17 cellular contexts compared by ENCODE assay signal in genomic region chr3:111692593-111693552, GRCh38. TPM values are rescaled to one million over a fixed set of nuclear protein-coding genes. Genes with fewer than 3 reads are reported as not detected.
DNase-seq lines count a peak whose midpoint lies in the region; ATAC-seq and TF ChIP-seq lines count a peak whose summit lies in the region.
"Had no signal": no experiment of that assay in that cellular context is flagged by ENCODE, and none has a peak within 500 bp of the region (broad histone marks: within the 10 kb centered on the region; RNA-seq: fewer than 3 reads in every experiment).

No MANE protein-coding gene starts in this region.

- no peak overlapping the region for H3K56ac ChIP-seq in IMR-90 (ENCODE audit: extremely low read depth, insufficient read depth, low read length)

- H4K91ac ChIP-seq in IMR-90 (ENCODE audit: insufficient read depth, low read depth, low read length), result no peak overlapping the region

- no peak overlapping the region for H4K5ac ChIP-seq in IMR-90 (ENCODE audit: low read depth, low read length)

- in situ Hi-C loops in IMR-90 (cut with MboI; ENCODE audit: low sequenced_read_pairs), result loop anchor here (5.0 kb wide), 1 partner anchor 116 kb away; no protein-coding TSS in a partner anchor

- H3K27ac Mint-ChIP-seq in activated CD8-positive, alpha-beta T cell treated with anti-CD3 and anti-CD28 coated beads, Interleukin-2, amount 10 ng/mL, durations not matched to agents 7 days and 5 days, result peak overlapping the region; percentile 12
- H3K27ac Mint-ChIP-seq in activated CD8-positive, alpha-beta T cell treated with anti-CD3 and anti-CD28 coated beads for 36 hours, result no peak overlapping the region
- peak overlapping the region; percentile 11 to 46 for H3K27ac Mint-ChIP-seq in natural killer cell treated with Interleukin-12 subunit alpha and Interleukin-12 subunit beta and Interleukin-15 and Interleukin-18, amount 100 ng/mL, for 72 hours

- CTCF ChIA-PET in activated CD8-positive, alpha-beta T cell treated with anti-CD3 and anti-CD28 coated beads, Interleukin-2, amount 10 ng/mL, durations not matched to agents 7 days and 5 days (lab: Charles Lee), result interaction anchor here (0.5 to 7.4 kb wide), 9 partner anchors 8 to 1103 kb away, joined by 3 to 80 read pairs (median 14); partner anchors contain the start of genes ABHD10 and CD96
- CTCF ChIA-PET in activated CD8-positive, alpha-beta T cell treated with anti-CD3 and anti-CD28 coated beads for 36 hours (lab: Charles Lee), result interaction anchor here (0.7 to 4.3 kb wide), 13 partner anchors 8 to 1225 kb away, joined by 3 to 39 read pairs (median 5); partner anchors contain the start of gene ZBED2
- CTCF ChIA-PET in HEK293T (lab: Yijun Ruan, JAX) (interaction anchor here (0.6 to 3.2 kb wide), 9 partner anchors 11 to 919 kb away, joined by 3 to 41 read pairs (median 6); no protein-coding TSS in a partner anchor), IMR-90 (lab: Yijun Ruan, JAX) (interaction anchor here (1.2 to 2.7 kb wide), 5 partner anchors 8 to 88 kb away, joined by 3 to 19 read pairs (median 4); no protein-coding TSS in a partner anchor)

- no peak overlapping the region for H3K4me2 ChIP-seq in IMR-90 (ENCODE audit: low read depth, low read length)

- no peak overlapping the region for H3K9ac ChIP-seq in IMR-90 (ENCODE audit: low read depth, low read length)

- no peaks in the 10 kb centered on the region for H3K79me1 ChIP-seq in IMR-90 (ENCODE audit: low read depth in 1 of 2, low read length in 2 of 2)

- H3K36me3 ChIP-seq in IMR-90 (ENCODE audit: control insufficient read depth, insufficient read depth, low read length), result no peaks in the 10 kb centered on the region
- H3K36me3 ChIP-seq: gastrocnemius medialis had no signal

- H3K4me3 Mint-ChIP-seq in activated CD8-positive, alpha-beta T cell treated with anti-CD3 and anti-CD28 coated beads, Interleukin-2, amount 10 ng/mL, durations not matched to agents 7 days and 5 days, result no peak overlapping the region
- no peak overlapping the region for H3K4me3 Mint-ChIP-seq in activated CD8-positive, alpha-beta T cell treated with anti-CD3 and anti-CD28 coated beads for 36 hours
- peak overlapping the region; percentile 53 for H3K4me3 Mint-ChIP-seq in natural killer cell treated with Interleukin-12 subunit alpha and Interleukin-12 subunit beta and Interleukin-15 and Interleukin-18, amount 100 ng/mL, for 72 hours

- no peak overlapping the region for H4K8ac ChIP-seq in IMR-90 (ENCODE audit: low read depth in 2 of 2, low read length in 2 of 2)

- H2AK9ac ChIP-seq in IMR-90 (replicated peaks; ENCODE audit: low read depth, low read length, poor library complexity), result no peak overlapping the region

- peak overlapping the region; percentile 36 for H2BK20ac ChIP-seq in IMR-90 (ENCODE audit: low read depth, low read length)

- H3K27me3 Mint-ChIP-seq in activated CD8-positive, alpha-beta T cell treated with anti-CD3 and anti-CD28 coated beads, Interleukin-2, amount 10 ng/mL, durations not matched to agents 7 days and 5 days (ENCODE audit: low read depth), result no peaks in the 10 kb centered on the region
- H3K27me3 Mint-ChIP-seq in activated CD8-positive, alpha-beta T cell treated with anti-CD3 and anti-CD28 coated beads for 36 hours, result no peaks in the 10 kb centered on the region
- no peaks in the 10 kb centered on the region for H3K27me3 Mint-ChIP-seq in natural killer cell treated with Interleukin-12 subunit alpha and Interleukin-12 subunit beta and Interleukin-15 and Interleukin-18, amount 100 ng/mL, for 72 hours

- no peak for TF ChIP-seq CTCF in activated CD8-positive, alpha-beta T cell treated with anti-CD3 and anti-CD28 coated beads for 36 hours (IDR thresholded peaks at IDR 0.05)
- no peak for TF ChIP-seq CTCF in IMR-90 (conservative IDR thresholded peaks at IDR 0.05; ENCODE audit: low read depth, low read length)

- no peaks in the 10 kb centered on the region for H3K9me3 ChIP-seq in IMR-90 (ENCODE audit: control insufficient read depth, insufficient read depth, low read length)
- H3K9me3 ChIP-seq: gastrocnemius medialis had no signal

- no peak overlapping the region for H2BK120ac ChIP-seq in IMR-90 (ENCODE audit: low read depth, low read length)

- no peak overlapping the region for H3K4me3 ChIP-seq in IMR-90 (ENCODE audit: insufficient read depth, low read depth, low read length)
- H3K4me3 ChIP-seq: gastrocnemius medialis, K562 had no signal

- no peak for DNase-seq in activated CD8-positive, alpha-beta T cell treated with anti-CD3 and anti-CD28 coated beads, Interleukin-2, amount 10 ng/mL, durations not matched to agents 7 days and 5 days
- DNase-seq in activated CD8-positive, alpha-beta T cell treated with anti-CD3 and anti-CD28 coated beads for 36 hours, result no peak
- DNase-seq in HEK293T (ENCODE audit: extremely low spot score), result no peak
- no peak for DNase-seq in IMR-90
- DNase-seq in natural killer cell treated with Interleukin-12 subunit alpha and Interleukin-12 subunit beta and Interleukin-15 and Interleukin-18, amount 100 ng/mL, for 72 hours (ENCODE audit: low spot score), result no peak
- DNase-seq in activated gamma-delta T cell (lab: John Stamatoyannopoulos, UW), result no peak
- no peak for DNase-seq in NCI-H2081 treated with DMSO at 0.1 percent for 48 hours (lab: John Stamatoyannopoulos, UW)
- no peak for DNase-seq in T1000 (lab: John Stamatoyannopoulos, UW)
- DNase-seq: activated T-cell treated with anti-CD3 and anti-CD28 coated beads for 4 hours; aorta; DMS 273 treated with DMSO at 0.1 percent for 48 hours; effector memory CD4-positive, alpha-beta T cell; gastrocnemius medialis; kidney glomerular epithelial cell; NCI-H187 had no signal

- H2BK5ac ChIP-seq in IMR-90 (ENCODE audit: low read depth, low read length, poor library complexity, severe bottlenecking), result no peak overlapping the region

- peaks cover 68% of the 10 kb centered on the region for H3K4me1 Mint-ChIP-seq in activated CD8-positive, alpha-beta T cell treated with anti-CD3 and anti-CD28 coated beads, Interleukin-2, amount 10 ng/mL, durations not matched to agents 7 days and 5 days (ENCODE audit: low read depth)
- H3K4me1 Mint-ChIP-seq in activated CD8-positive, alpha-beta T cell treated with anti-CD3 and anti-CD28 coated beads for 36 hours (ENCODE audit: low read depth), result peaks cover 74% of the 10 kb centered on the region
- peaks cover 51 to 63% of the 10 kb centered on the region in 2 donors for H3K4me1 Mint-ChIP-seq in natural killer cell treated with Interleukin-12 subunit alpha and Interleukin-12 subunit beta and Interleukin-15 and Interleukin-18, amount 100 ng/mL, for 72 hours (ENCODE audit: low read depth in 2 of 2)

- no peaks in the 10 kb centered on the region for H3K27me3 ChIP-seq in IMR-90 (ENCODE audit: control insufficient read depth, insufficient read depth, low read length)
- H3K27me3 ChIP-seq: gastrocnemius medialis had no signal

- H3K36me3 Mint-ChIP-seq in activated CD8-positive, alpha-beta T cell treated with anti-CD3 and anti-CD28 coated beads, Interleukin-2, amount 10 ng/mL, durations not matched to agents 7 days and 5 days (ENCODE audit: low read depth), result peaks cover 20% of the 10 kb centered on the region
- peaks cover 3% of the 10 kb centered on the region for H3K36me3 Mint-ChIP-seq in activated CD8-positive, alpha-beta T cell treated with anti-CD3 and anti-CD28 coated beads for 36 hours (ENCODE audit: low read depth)
- no peaks in the 10 kb centered on the region for H3K36me3 Mint-ChIP-seq in natural killer cell treated with Interleukin-12 subunit alpha and Interleukin-12 subunit beta and Interleukin-15 and Interleukin-18, amount 100 ng/mL, for 72 hours

- intact Hi-C loops in activated CD8-positive, alpha-beta T cell treated with anti-CD3 and anti-CD28 coated beads for 36 hours (cut with micrococcal nuclease), result no loop called here
- intact Hi-C loops in IMR-90 (cut with micrococcal nuclease), result loop anchor here (10.0 kb wide), 1 partner anchor 358 kb away; no protein-coding TSS in a partner anchor

- WGBS in IMR-90 (ENCODE audit: extremely low coverage in 2 of 2, insufficient read length in 1 of 2), 2 experiments, result no CpG with 5 or more reads among the region's 8 CpGs

- dilution Hi-C loops in IMR-90 (cut with HindIII; ENCODE audit: low sequenced_read_pairs, unreplicated experiment), result no loop called here

- no peak for TF ChIP-seq RAD21 in IMR-90 (IDR thresholded peaks at IDR 0.05; ENCODE audit: low read length)

- peaks cover 3% of the 10 kb centered on the region; the same call in 1 of the 2 replicates for H3K4me1 ChIP-seq in IMR-90 (ENCODE audit: control insufficient read depth, insufficient read depth, low read length)

- H4K20me1 ChIP-seq in IMR-90 (ENCODE audit: insufficient read depth, low read length), result no peaks in the 10 kb centered on the region

- no peak for ATAC-seq in activated CD8-positive, alpha-beta T cell treated with anti-CD3 and anti-CD28 coated beads, Interleukin-2, amount 10 ng/mL, durations not matched to agents 7 days and 5 days
- no peak for ATAC-seq in activated CD8-positive, alpha-beta T cell treated with anti-CD3 and anti-CD28 coated beads for 36 hours
- ATAC-seq in IMR-90 (ENCODE audit: low read depth), result no peak
- ATAC-seq in natural killer cell treated with Interleukin-12 subunit alpha and Interleukin-12 subunit beta and Interleukin-15 and Interleukin-18, amount 100 ng/mL, for 72 hours, result no peak
- ATAC-seq: K562 had no signal

- no TSS peak for BruUV-seq in IMR-90 (replicated peaks; lab: Mats Ljungman, UMichigan)

- POLR2A ChIA-PET in activated CD8-positive, alpha-beta T cell treated with anti-CD3 and anti-CD28 coated beads, Interleukin-2, amount 10 ng/mL, durations not matched to agents 7 days and 5 days (lab: Charles Lee), result interaction anchor here (1.7 to 1.8 kb wide), 2 partner anchors 17 to 286 kb away, joined by 5 to 6 read pairs; partner anchors contain the start of gene ABHD10
- POLR2A ChIA-PET in activated CD8-positive, alpha-beta T cell treated with anti-CD3 and anti-CD28 coated beads for 36 hours (lab: Charles Lee), result interaction anchor here (2.0 kb wide), 1 partner anchor 11 kb away, joined by 6 read pairs; no protein-coding TSS in a partner anchor
- POLR2A ChIA-PET in HEK293T (lab: Yijun Ruan, JAX) (no interaction called here), IMR-90 (lab: Charles Lee; ENCODE audit: unreplicated experiment) (no interaction called here)

- no peak overlapping the region for H3K14ac ChIP-seq in IMR-90 (replicated peaks; ENCODE audit: low read depth, low read length)

- H3K27ac ChIP-seq in IMR-90 (ENCODE audit: insufficient read depth, low read length), result no peak overlapping the region
- H3K27ac ChIP-seq: gastrocnemius medialis, VCaP had no signal

- H3K9me3 Mint-ChIP-seq in activated CD8-positive, alpha-beta T cell treated with anti-CD3 and anti-CD28 coated beads, Interleukin-2, amount 10 ng/mL, durations not matched to agents 7 days and 5 days (ENCODE audit: insufficient read depth), result no peaks in the 10 kb centered on the region
- H3K9me3 Mint-ChIP-seq in activated CD8-positive, alpha-beta T cell treated with anti-CD3 and anti-CD28 coated beads for 36 hours, result no peaks in the 10 kb centered on the region
- H3K9me3 Mint-ChIP-seq in natural killer cell treated with Interleukin-12 subunit alpha and Interleukin-12 subunit beta and Interleukin-15 and Interleukin-18, amount 100 ng/mL, for 72 hours, result no peaks in the 10 kb centered on the region

- no peak overlapping the region for H3K4ac ChIP-seq in IMR-90 (ENCODE audit: low read depth, low read length)

- H3K23ac ChIP-seq in IMR-90 (ENCODE audit: low read depth, low read length), result no peak overlapping the region

- H2AFZ ChIP-seq in IMR-90 (replicated peaks; ENCODE audit: low read length, poor library complexity), result no peak overlapping the region

- peak overlapping the region; percentile 10; the same call in 1 of the 2 replicates for H2AK5ac ChIP-seq in IMR-90 (ENCODE audit: low read depth, low read length)

- H3K18ac ChIP-seq in IMR-90 (ENCODE audit: low read depth, low read length), result no peak overlapping the region

- peak overlapping the region; percentile 45; the same call in 1 of the 3 replicates for H2BK15ac ChIP-seq in IMR-90 (ENCODE audit: low read depth, low read length)

- no peak for TF ChIP-seq POLR2A in IMR-90 (IDR thresholded peaks at IDR 0.05; ENCODE audit: low read depth, low read length)

- H3K9me1 ChIP-seq in IMR-90 (ENCODE audit: insufficient read depth, low read length), result 0 out of 2 replicates have a peak, but pooled peaks cover 7% of the 10 kb centered on the region

RNA-seq across cellular contexts. Expression of gene PLCXD2, which starts 18.4 kb away (rescaled TPM):
- total RNA-seq in activated CD8-positive, alpha-beta T cell treated with anti-CD3 and anti-CD28 coated beads, Interleukin-2, amount 10 ng/mL, durations not matched to agents 7 days and 5 days, result 10 to 100 TPM; 14.5 to 16.2 TPM
- 10 to 100 TPM; 10.8 to 11.4 TPM for total RNA-seq in activated CD8-positive, alpha-beta T cell treated with anti-CD3 and anti-CD28 coated beads for 36 hours
- 2.2 and 2.5 TPM in 2 replicates for total RNA-seq in IMR-90 (2012; rRNA removed)
- polyA plus RNA-seq in IMR-90 (2012; rRNA removed), result 0.55 and 0.57 TPM in 2 replicates
- 0.20 and 0.37 TPM in 2 replicates for polyA plus RNA-seq in IMR-90 (2012; cell fraction: cytosol; rRNA removed)
- 0.74 and 1.9 TPM in 2 replicates for polyA plus RNA-seq in IMR-90 (2012; cell fraction: nucleus; rRNA removed; ENCODE audit: low replicate concordance)
- total RNA-seq in natural killer cell treated with Interleukin-12 subunit alpha and Interleukin-12 subunit beta and Interleukin-15 and Interleukin-18, amount 100 ng/mL, for 72 hours, result 10 to 100 TPM; 15.0 to 26.1 TPM

Comparison
In these comparisons a context has a peak if more than half of its experiments do, and no peak if none do; other contexts are left out.
1. POLR2A ChIA-PET loops: an anchor here in activated CD8-positive, alpha-beta T cell treated with anti-CD3 and anti-CD28 coated beads, Interleukin-2, amount 10 ng/mL, durations not matched to agents 7 days and 5 days (1.7 to 1.8 kb wide) and activated CD8-positive, alpha-beta T cell treated with anti-CD3 and anti-CD28 coated beads for 36 hours (2.0 kb wide); none called in HEK293T and IMR-90.